In the genomic region with DNA sequence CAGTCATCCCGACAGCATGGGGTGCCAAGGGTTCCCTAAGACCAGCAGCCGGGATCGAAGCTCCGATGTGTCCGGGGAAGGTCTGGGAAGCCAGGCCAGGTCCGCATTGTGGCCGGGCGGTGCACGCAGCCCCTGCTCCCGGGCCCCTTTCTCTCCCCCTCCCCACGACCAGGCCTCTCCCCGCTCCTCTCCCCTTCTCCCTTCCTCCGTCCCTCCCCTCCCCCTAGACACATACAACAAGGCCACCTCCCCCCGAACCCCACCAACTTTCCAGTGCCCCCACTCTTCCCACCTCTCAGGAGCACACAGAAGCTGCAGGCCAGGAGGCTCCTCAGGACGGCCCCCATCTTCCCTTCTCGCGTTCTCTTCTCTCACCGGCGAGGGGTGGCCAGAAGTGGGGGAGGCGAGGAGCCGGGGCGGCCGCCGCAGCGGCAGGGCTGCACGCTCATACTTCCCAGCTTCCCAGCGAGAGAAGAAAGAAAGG, we compare ENCODE assay signal across 8 cellular contexts. TPM values are rescaled to one million over a fixed set of nuclear protein-coding genes. Genes with fewer than 3 reads are reported as not detected.
DNase-seq lines count a peak whose midpoint lies in the region; ATAC-seq, FAIRE-seq and TF ChIP-seq lines count a peak whose summit lies in the region.

No MANE protein-coding gene starts in this region.

- TF ChIP-seq CTCF in A549 (IDR thresholded peaks at IDR 0.05), result no peak

- no peaks in the 10 kb centered on the region for H3K36me3 Mint-ChIP-seq in activated CD4-positive, alpha-beta memory T cell treated with anti-CD3 and anti-CD28 coated beads, Interleukin-2, amount 10 ng/mL, durations not matched to agents 7 days and 5 days (ENCODE audit: low read depth)

- no peaks in the 10 kb centered on the region for H3K9me3 Mint-ChIP-seq in activated CD4-positive, alpha-beta memory T cell treated with anti-CD3 and anti-CD28 coated beads, Interleukin-2, amount 10 ng/mL, durations not matched to agents 7 days and 5 days

- intact Hi-C loops in left cardiac atrium (cut with DNase I), result loop anchor here in 1 of 2 donors (10.0 kb wide), 2 partner anchors 62 to 92 kb away; no protein-coding TSS in a partner anchor

- peak overlapping the region; percentile 69 for H3K4me3 Mint-ChIP-seq in activated CD4-positive, alpha-beta memory T cell treated with anti-CD3 and anti-CD28 coated beads, Interleukin-2, amount 10 ng/mL, durations not matched to agents 7 days and 5 days

- peaks cover 47% of the 10 kb centered on the region for H3K27me3 Mint-ChIP-seq in activated CD4-positive, alpha-beta memory T cell treated with anti-CD3 and anti-CD28 coated beads, Interleukin-2, amount 10 ng/mL, durations not matched to agents 7 days and 5 days

- H3K9me3 ChIP-seq in A549, result no peaks in the 10 kb centered on the region

- no peak for TF ChIP-seq RAD21 in A549 (conservative IDR thresholded peaks at IDR 0.05 in 1 of 2, IDR thresholded peaks at IDR 0.05 in 1 of 2)

- H3K4me3 ChIP-seq in A549 (peak overlapping the region; percentile 96), rectal smooth muscle tissue (ENCODE audit: low read length) (peak overlapping the region; percentile 99)

- POLR2A ChIA-PET in A549 (lab: Yijun Ruan, JAX), result interaction anchor here (0.6 to 2.9 kb wide), 14 partner anchors 10 to 195 kb away, joined by 3 to 19 read pairs (median 4); a partner anchor contains a TSS
- POLR2A ChIA-PET in activated CD4-positive, alpha-beta memory T cell treated with anti-CD3 and anti-CD28 coated beads, Interleukin-2, amount 10 ng/mL, durations not matched to agents 7 days and 5 days (lab: Charles Lee), result no interaction called here

- peak overlapping the region; percentile 86 for H3K4me2 ChIP-seq in A549

- ATAC-seq in A549, result peak; percentile 67 to 72
- peak; percentile 23 for ATAC-seq in GM21526 (IDR thresholded peaks at IDR 0.05; ENCODE audit: low FRiP score, unreplicated experiment)
- peak; percentile 6 to 38 for ATAC-seq in left cardiac atrium
- ATAC-seq in HG03571 (IDR thresholded peaks at IDR 0.05; ENCODE audit: unreplicated experiment), result no peak
- no peak for ATAC-seq in HG02642 (IDR thresholded peaks at IDR 0.05; ENCODE audit: poor library complexity, unreplicated experiment)

- H3K27ac ChIP-seq in A549, result peak overlapping the region; percentile 99 to 100
- H3K27ac ChIP-seq in rectal smooth muscle tissue (ENCODE audit: low read depth, low read length), result peak overlapping the region; percentile 99

- no peaks in the 10 kb centered on the region for H3K36me3 ChIP-seq in rectal smooth muscle tissue (ENCODE audit: control insufficient read depth, insufficient read depth, low read length)

- no peak overlapping the region for H3K27ac Mint-ChIP-seq in activated CD4-positive, alpha-beta memory T cell treated with anti-CD3 and anti-CD28 coated beads, Interleukin-2, amount 10 ng/mL, durations not matched to agents 7 days and 5 days

- peaks cover 16% of the 10 kb centered on the region for H3K4me1 Mint-ChIP-seq in activated CD4-positive, alpha-beta memory T cell treated with anti-CD3 and anti-CD28 coated beads, Interleukin-2, amount 10 ng/mL, durations not matched to agents 7 days and 5 days

- TF ChIP-seq POLR2A in A549 (IDR thresholded peaks at IDR 0.05; ENCODE audit: low read length) (no peak), erythroblast (IDR thresholded peaks at IDR 0.05; ENCODE audit: low read length) (no peak)

- WGBS in A549 (ENCODE audit: missing lambda C conversion rate), result 4% methylated on average over 15 of the region's 27 CpGs

- no peak for TF ChIP-seq EP300 in A549 (IDR thresholded peaks at IDR 0.05)

- DNase-seq in A549 (ENCODE audit: low read depth in 1 of 2, low spot score in 1 of 2), result no peak
- DNase-seq in activated CD4-positive, alpha-beta memory T cell treated with anti-CD3 and anti-CD28 coated beads, Interleukin-2, amount 10 ng/mL, durations not matched to agents 7 days and 5 days, result no peak
- DNase-seq in left cardiac atrium, result peak; percentile 25
- no peak for DNase-seq in erythroblast (lab: John Stamatoyannopoulos, UW)

- H3K27me3 ChIP-seq in rectal smooth muscle tissue (ENCODE audit: control insufficient read depth, insufficient read depth, low read length), result no peaks in the 10 kb centered on the region

- CTCF ChIA-PET in A549 (lab: Yijun Ruan, JAX), result interaction anchor here (0.7 to 1.7 kb wide), 8 partner anchors 8 to 185 kb away, joined by 3 to 8 read pairs (median 4); no protein-coding TSS in a partner anchor
- CTCF ChIA-PET in activated CD4-positive, alpha-beta memory T cell treated with anti-CD3 and anti-CD28 coated beads, Interleukin-2, amount 10 ng/mL, durations not matched to agents 7 days and 5 days (lab: Charles Lee), result interaction anchor here (1.0 kb wide), 1 partner anchor 233 kb away, joined by 3 read pairs; no protein-coding TSS in a partner anchor

- FAIRE-seq in A549 (lab: Jason Lieb, UNC), result no peak

- peak overlapping the region; percentile 39 for H3K9ac ChIP-seq in rectal smooth muscle tissue (ENCODE audit: low read length)

- H3K4me1 ChIP-seq in A549, result peaks cover 25% of the 10 kb centered on the region
- peaks cover 7% of the 10 kb centered on the region for H3K4me1 ChIP-seq in rectal smooth muscle tissue (ENCODE audit: control insufficient read depth, insufficient read depth, low read length)

TF ChIP-seq in A549, 52 proteins besides CTCF, POLR2A, EP300 and RAD21:
- TF ChIP-seq PHF8 (IDR thresholded peaks at IDR 0.05; ENCODE audit: borderline replicate concordance, low read depth) (peak; percentile 66), ESRRA (IDR thresholded peaks at IDR 0.05; ENCODE audit: borderline replicate concordance, low read length) (no peak)
- TF ChIP-seq, protein P1, sequence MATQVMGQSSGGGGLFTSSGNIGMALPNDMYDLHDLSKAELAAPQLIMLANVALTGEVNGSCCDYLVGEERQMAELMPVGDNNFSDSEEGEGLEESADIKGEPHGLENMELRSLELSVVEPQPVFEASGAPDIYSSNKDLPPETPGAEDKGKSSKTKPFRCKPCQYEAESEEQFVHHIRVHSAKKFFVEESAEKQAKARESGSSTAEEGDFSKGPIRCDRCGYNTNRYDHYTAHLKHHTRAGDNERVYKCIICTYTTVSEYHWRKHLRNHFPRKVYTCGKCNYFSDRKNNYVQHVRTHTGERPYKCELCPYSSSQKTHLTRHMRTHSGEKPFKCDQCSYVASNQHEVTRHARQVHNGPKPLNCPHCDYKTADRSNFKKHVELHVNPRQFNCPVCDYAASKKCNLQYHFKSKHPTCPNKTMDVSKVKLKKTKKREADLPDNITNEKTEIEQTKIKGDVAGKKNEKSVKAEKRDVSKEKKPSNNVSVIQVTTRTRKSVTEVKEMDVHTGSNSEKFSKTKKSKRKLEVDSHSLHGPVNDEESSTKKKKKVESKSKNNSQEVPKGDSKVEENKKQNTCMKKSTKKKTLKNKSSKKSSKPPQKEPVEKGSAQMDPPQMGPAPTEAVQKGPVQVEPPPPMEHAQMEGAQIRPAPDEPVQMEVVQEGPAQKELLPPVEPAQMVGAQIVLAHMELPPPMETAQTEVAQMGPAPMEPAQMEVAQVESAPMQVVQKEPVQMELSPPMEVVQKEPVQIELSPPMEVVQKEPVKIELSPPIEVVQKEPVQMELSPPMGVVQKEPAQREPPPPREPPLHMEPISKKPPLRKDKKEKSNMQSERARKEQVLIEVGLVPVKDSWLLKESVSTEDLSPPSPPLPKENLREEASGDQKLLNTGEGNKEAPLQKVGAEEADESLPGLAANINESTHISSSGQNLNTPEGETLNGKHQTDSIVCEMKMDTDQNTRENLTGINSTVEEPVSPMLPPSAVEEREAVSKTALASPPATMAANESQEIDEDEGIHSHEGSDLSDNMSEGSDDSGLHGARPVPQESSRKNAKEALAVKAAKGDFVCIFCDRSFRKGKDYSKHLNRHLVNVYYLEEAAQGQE (IDR thresholded peaks at IDR 0.05), result peak; percentile 47
TF ChIP-seq in A549: peak in this region for 2.

RNA-seq across cellular contexts. Expression of a gene that starts 0.4 kb away (rescaled TPM):
- 50.3 and 63.0 TPM in 2 replicates for polyA plus RNA-seq in A549 (2011; rRNA removed)
- polyA plus RNA-seq in A549 (2012; cell fraction: cytosol; rRNA removed), result 30.3 and 36.7 TPM in 2 replicates
- 38.3 and 49.0 TPM in 2 replicates for polyA plus RNA-seq in A549 (2012; cell fraction: nucleus; rRNA removed)
- 23.3 to 26.6 TPM (median 26.6 TPM) in 3 replicates for polyA plus RNA-seq in A549 (2017; fragmentation: RNase III; extraction: RNeasy Plus Mini Kit Qiagen cat#74134 plus additional on column Dnase treatment)
- 369 and 423 TPM in 2 replicates for polyA minus RNA-seq in A549 (2011; rRNA and poly(A)+ RNA removed)
- total RNA-seq in activated CD4-positive, alpha-beta memory T cell treated with anti-CD3 and anti-CD28 coated beads, Interleukin-2, amount 10 ng/mL, durations not matched to agents 7 days and 5 days, result under 1 TPM; 0.30 to 0.40 TPM
- 10 to 100 TPM; 20.9 to 30.3 TPM for total RNA-seq in left cardiac atrium

Comparison
In these comparisons a context has a peak if more than half of its experiments do, and no peak if none do; other contexts are left out.
1. ATAC-seq: peak in A549 (2 of 2), GM21526 (single experiment) and left cardiac atrium (2 of 2); none in HG03571 (single experiment) and HG02642 (single experiment).
2. RNA of a gene that starts 0.4 kb away (total RNA-seq): 20.9 to 30.3 TPM in left cardiac atrium; 0.30 to 0.40 TPM in activated CD4-positive, alpha-beta memory T cell treated with anti-CD3 and anti-CD28 coated beads, Interleukin-2, amount 10 ng/mL, durations not matched to agents 7 days and 5 days; every median in the first group is over 10 times any median in the second.